In genomic region chr3:146528954-146529353, GRCh38 we compare ENCODE assay signal across 19 cellular contexts. TPM values are rescaled to one million over a fixed set of nuclear protein-coding genes. Genes with fewer than 3 reads are reported as not detected.
DNase-seq lines count a peak whose midpoint lies in the region; ATAC-seq and TF ChIP-seq lines count a peak whose summit lies in the region.
"Had no signal": no experiment of that assay in that cellular context is flagged by ENCODE, and none has a peak within 500 bp of the region (broad histone marks: within the 10 kb centered on the region; RNA-seq: fewer than 3 reads in every experiment).

No MANE protein-coding gene starts in this region.

- TF ChIP-seq POLR2A in IMR-90 (IDR thresholded peaks at IDR 0.05; ENCODE audit: low read depth, low read length), result no peak
- TF ChIP-seq POLR2A in erythroblast (IDR thresholded peaks at IDR 0.05; ENCODE audit: low read length), result no peak

- no peak overlapping the region for H2BK15ac ChIP-seq in IMR-90 (ENCODE audit: low read depth, low read length)

- H3K36me3 ChIP-seq in IMR-90 (ENCODE audit: control insufficient read depth, insufficient read depth, low read length) (peaks cover 9% of the 10 kb centered on the region; the same call in 1 of the 2 replicates), upper lobe of right lung (peaks cover 82% of the 10 kb centered on the region)

- peaks cover 28% of the 10 kb centered on the region for H3K36me3 Mint-ChIP-seq in osteocyte (ENCODE audit: unreplicated experiment)

- no peak overlapping the region for H3K4me3 Mint-ChIP-seq in osteocyte (ENCODE audit: unreplicated experiment)

- POLR2A ChIA-PET in IMR-90 (lab: Charles Lee; ENCODE audit: unreplicated experiment), result no interaction called here

- no peak overlapping the region for H2BK20ac ChIP-seq in IMR-90 (ENCODE audit: low read depth, low read length)

- H4K20me1 ChIP-seq in IMR-90 (ENCODE audit: insufficient read depth, low read length), result no peaks in the 10 kb centered on the region

- no peak overlapping the region for H3K9ac ChIP-seq in IMR-90 (ENCODE audit: low read depth, low read length)

- BruUV-seq in IMR-90 (replicated peaks; lab: Mats Ljungman, UMichigan), result no TSS peak

- no peak overlapping the region for H4K5ac ChIP-seq in IMR-90 (ENCODE audit: low read depth, low read length)

- H3K27me3 Mint-ChIP-seq in osteocyte (ENCODE audit: unreplicated experiment), result no peaks in the 10 kb centered on the region

- H2AK5ac ChIP-seq in IMR-90 (ENCODE audit: low read depth, low read length), result no peak overlapping the region

- H3K4me1 Mint-ChIP-seq in osteocyte (ENCODE audit: unreplicated experiment), result peaks cover 5% of the 10 kb centered on the region

- DNase-seq in IMR-90 (peak; percentile 79), erythroblast (lab: John Stamatoyannopoulos, UW) (peak; percentile 55 to 61), osteocyte (ENCODE audit: extremely low spot score, unreplicated experiment) (no peak), mesenteric fat pad (ENCODE audit: low spot score) (no peak), upper lobe of right lung (no peak)
- DNase-seq: C1 segment of cervical spinal cord; Caco-2; DMS53; GOT3; KG1; MM.1S; NCI-H1105; NCI-H1694 treated with DMSO at 0.1 percent for 48 hours; NCI-H69; NK-92 treated with Interleukin-12 subunit alpha and Interleukin-12 subunit beta, amount 100 ng/mL, for 24 hours had no signal

- peak overlapping the region; percentile 27; the same call in 1 of the 2 replicates for H3K27ac ChIP-seq in C4-2B
- H3K27ac ChIP-seq in IMR-90 (ENCODE audit: insufficient read depth, low read length), result no peak overlapping the region
- no peak overlapping the region for H3K27ac ChIP-seq in upper lobe of right lung
- H3K27ac ChIP-seq: SJSA1 had no signal

- no peaks in the 10 kb centered on the region for H3K27me3 ChIP-seq in IMR-90 (ENCODE audit: control insufficient read depth, insufficient read depth, low read length)
- no peaks in the 10 kb centered on the region for H3K27me3 ChIP-seq in upper lobe of right lung
- H3K27me3 ChIP-seq: SJSA1 had no signal

- H2AFZ ChIP-seq in IMR-90 (replicated peaks; ENCODE audit: low read length, poor library complexity), result no peak overlapping the region

- intact Hi-C loops in IMR-90 (cut with micrococcal nuclease) (no loop called here), upper lobe of right lung (cut with DNase I) (no loop called here)

- WGBS in IMR-90 (ENCODE audit: extremely low coverage in 2 of 2, insufficient read length in 1 of 2), 2 experiments, result no CpG with 5 or more reads among the region's 3 CpGs

- H3K9me3 Mint-ChIP-seq in osteocyte (ENCODE audit: unreplicated experiment), result no peaks in the 10 kb centered on the region

- H3K27ac Mint-ChIP-seq in osteocyte (ENCODE audit: unreplicated experiment), result peak overlapping the region; percentile 18

- TF ChIP-seq CTCF in C4-2B (conservative IDR thresholded peaks at IDR 0.05), result no peak
- no peak for TF ChIP-seq CTCF in IMR-90 (conservative IDR thresholded peaks at IDR 0.05; ENCODE audit: low read depth, low read length)
- TF ChIP-seq CTCF in osteocyte (IDR thresholded peaks at IDR 0.05), result no peak
- TF ChIP-seq CTCF in upper lobe of right lung (IDR thresholded peaks at IDR 0.05), result no peak

- CTCF ChIA-PET in IMR-90 (lab: Yijun Ruan, JAX), result no interaction called here

- TF ChIP-seq RAD21 in IMR-90 (IDR thresholded peaks at IDR 0.05; ENCODE audit: low read length), result no peak

- no peak overlapping the region for H3K56ac ChIP-seq in IMR-90 (ENCODE audit: extremely low read depth, insufficient read depth, low read length)

- H3K4me3 ChIP-seq in IMR-90 (ENCODE audit: insufficient read depth, low read depth, low read length) (no peak overlapping the region), upper lobe of right lung (no peak overlapping the region)
- H3K4me3 ChIP-seq: GM12878, SJSA1 had no signal

- no peak overlapping the region for H4K8ac ChIP-seq in IMR-90 (ENCODE audit: low read depth in 2 of 2, low read length in 2 of 2)

- H2BK120ac ChIP-seq in IMR-90 (ENCODE audit: low read depth, low read length), result no peak overlapping the region

- H3K23ac ChIP-seq in IMR-90 (ENCODE audit: low read depth, low read length), result no peak overlapping the region

- in situ Hi-C loops in IMR-90 (cut with MboI; ENCODE audit: low sequenced_read_pairs), result no loop called here

- H2BK5ac ChIP-seq in IMR-90 (ENCODE audit: low read depth, low read length, poor library complexity, severe bottlenecking), result no peak overlapping the region

- peaks cover 3% of the 10 kb centered on the region; the same call in 1 of the 2 replicates for H3K4me1 ChIP-seq in IMR-90 (ENCODE audit: control insufficient read depth, insufficient read depth, low read length)
- H3K4me1 ChIP-seq in upper lobe of right lung, result no peaks in the 10 kb centered on the region
- H3K4me1 ChIP-seq: SJSA1 had no signal

- no peaks in the 10 kb centered on the region for H3K79me1 ChIP-seq in IMR-90 (ENCODE audit: low read depth in 1 of 2, low read length in 2 of 2)

- dilution Hi-C loops in IMR-90 (cut with HindIII; ENCODE audit: low sequenced_read_pairs, unreplicated experiment), result no loop called here

- no peak overlapping the region for H3K4me2 ChIP-seq in IMR-90 (ENCODE audit: low read depth, low read length)

- ATAC-seq in IMR-90 (ENCODE audit: low read depth) (no peak), upper lobe of right lung (no peak), HG03378 (IDR thresholded peaks at IDR 0.05; ENCODE audit: unreplicated experiment) (no peak)
- ATAC-seq: GM12878 had no signal

- H3K9me3 ChIP-seq in IMR-90 (ENCODE audit: control insufficient read depth, insufficient read depth, low read length) (no peaks in the 10 kb centered on the region), upper lobe of right lung (no peaks in the 10 kb centered on the region)
- H3K9me3 ChIP-seq: Caco-2, SJSA1 had no signal

- no peaks in the 10 kb centered on the region; the same call in 1 of the 2 replicates for H3K9me1 ChIP-seq in IMR-90 (ENCODE audit: insufficient read depth, low read length)

- H3K18ac ChIP-seq in IMR-90 (ENCODE audit: low read depth, low read length), result no peak overlapping the region

- H3K14ac ChIP-seq in IMR-90 (replicated peaks; ENCODE audit: low read depth, low read length), result no peak overlapping the region

- H2AK9ac ChIP-seq in IMR-90 (replicated peaks; ENCODE audit: low read depth, low read length, poor library complexity), result no peak overlapping the region

- H3K4ac ChIP-seq in IMR-90 (ENCODE audit: low read depth, low read length), result no peak overlapping the region

- H4K91ac ChIP-seq in IMR-90 (ENCODE audit: insufficient read depth, low read depth, low read length), result no peak overlapping the region

TF ChIP-seq in IMR-90, 13 proteins besides CTCF, POLR2A, EP300 and RAD21:
- no peak for TF ChIP-seq MXI1 (IDR thresholded peaks at IDR 0.05; ENCODE audit: borderline replicate concordance, low read depth, low read length)
- 0 out of 2 replicates have a peak, but pooled peaks have one; percentile 23 for TF ChIP-seq NFE2L2 (IDR thresholded peaks at IDR 0.05; ENCODE audit: low read depth, low read length)
- TF ChIP-seq MAFK (IDR thresholded peaks at IDR 0.05; ENCODE audit: low read depth, low read length), result peak; percentile 75

RNA-seq across cellular contexts. Expression of gene PLSCR1, which starts 15.5 kb away (rescaled TPM):
- total RNA-seq in IMR-90 (2012; rRNA removed), result 5.6 and 11.7 TPM in 2 replicates
- polyA plus RNA-seq in IMR-90 (2012; rRNA removed), result 11.5 and 13.2 TPM in 2 replicates
- 10.0 and 10.3 TPM in 2 replicates for polyA plus RNA-seq in IMR-90 (2012; cell fraction: cytosol; rRNA removed)
- 4.8 and 15.0 TPM in 2 replicates for polyA plus RNA-seq in IMR-90 (2012; cell fraction: nucleus; rRNA removed; ENCODE audit: low replicate concordance)
- total RNA-seq in osteocyte, result 45.0 and 48.1 TPM in 2 replicates
- total RNA-seq in mesenteric fat pad, result 187 TPM
- total RNA-seq in upper lobe of right lung, result 165 TPM

RNA-seq across cellular contexts. Expression of gene PLSCR2, which starts 59.6 kb away (rescaled TPM):
- total RNA-seq in IMR-90 (2012; rRNA removed) (not detected in 2 replicates), osteocyte (not detected in 2 replicates), mesenteric fat pad (not detected), upper lobe of right lung (not detected)
- not detected in 2 replicates for polyA plus RNA-seq in IMR-90 (2012; rRNA removed)
- polyA plus RNA-seq in IMR-90 (2012; cell fraction: cytosol; rRNA removed), result not detected in 2 replicates
- polyA plus RNA-seq in IMR-90 (2012; cell fraction: nucleus; rRNA removed; ENCODE audit: low replicate concordance), result not detected in 2 replicates
- total RNA-seq: Caco-2, GM12878, SJSA1 had no signal
- polyA plus RNA-seq: GM12878 had no signal

Comparison
In these comparisons a context has a peak if more than half of its experiments do, and no peak if none do; other contexts are left out.
1. DNase-seq: peak in IMR-90 (single experiment) and erythroblast (2 of 2); none in osteocyte (single experiment), mesenteric fat pad (single experiment) and upper lobe of right lung (single experiment).